Comparison of ENCODE assay signal across 1 cellular context in genomic region chr16:8948069-8948593, GRCh38.
TF ChIP-seq lines count a peak whose summit lies in the region.

No MANE protein-coding gene starts in this region.

TF ChIP-seq in GM12878, 131 proteins besides CTCF, POLR2A, EP300 and RAD21:
- TF ChIP-seq EED (IDR thresholded peaks at IDR 0.05; ENCODE audit: low read depth) (0 out of 2 replicates have a peak, but pooled peaks have one; percentile 8), BCL11A (IDR thresholded peaks at IDR 0.05; ENCODE audit: low read depth, low read length) (no peak)
